1 cellular context compared by ENCODE assay signal in genomic region chr17:73325527-73325842, GRCh38.
A peak's percentile ranks its signal among the peaks of the same experiment; 100 is the strongest.
TF ChIP-seq lines count a peak whose summit lies in the region.

No MANE protein-coding gene starts in this region.

TF ChIP-seq in H1, 55 proteins besides CTCF, POLR2A, EP300 and RAD21:
- no peak for TF ChIP-seq CHD1 (IDR thresholded peaks at IDR 0.05; ENCODE audit: low read depth, low read length)
- TF ChIP-seq TAF7 (optimal IDR thresholded peaks at IDR 0.05; ENCODE audit: borderline replicate concordance, low read depth, low read length): no peak
- no peak for TF ChIP-seq MAX (IDR thresholded peaks at IDR 0.05)
- TF ChIP-seq TBP (IDR thresholded peaks at IDR 0.05; ENCODE audit: low read depth, low read length): no peak
- TF ChIP-seq CEBPB (IDR thresholded peaks at IDR 0.05; ENCODE audit: low read depth, low read length): peak; percentile 8; the same call in 1 of the 2 replicates
